Comparison of ENCODE assay signal across 1 cellular context in genomic region chr9:128078504-128079434, GRCh38.
A peak's percentile ranks its signal among the peaks of the same experiment; 100 is the strongest.
TF ChIP-seq lines count a peak whose summit lies in the region.

No MANE protein-coding gene starts in this region.

TF ChIP-seq in K562, 482 proteins besides CTCF, POLR2A, EP300 and RAD21 (continued from another document and continues in another):
- TF ChIP-seq PML (IDR thresholded peaks at IDR 0.05; ENCODE audit: low read length) (peak; percentile 55; the same call in 1 of the 2 replicates), MECOM (CRISPR knock-in tag; IDR thresholded peaks at IDR 0.05) (peak; percentile 73), TFE3 (CRISPR knock-in tag; IDR thresholded peaks at IDR 0.05) (no peak), HDAC1 (IDR thresholded peaks at IDR 0.05) (peak in 1 of 2 experiments; percentile 54; a peak in 1 of 4 replicates), FOXK2 (conservative IDR thresholded peaks at IDR 0.05 in 1 of 2, IDR thresholded peaks at IDR 0.05 in 1 of 2; ENCODE audit: low read depth in 2 of 2) (peak; percentile 30; a peak in 3 of 4 replicates), SMARCA5 (IDR thresholded peaks at IDR 0.05) (no peak), JUND (IDR thresholded peaks at IDR 0.05; ENCODE audit: borderline replicate concordance, low read depth, low read length) (peak; percentile 99), JUND (tag; IDR thresholded peaks at IDR 0.05; ENCODE audit: borderline replicate concordance, low read depth, low read length) (peak; percentile 96; the same call in 2 of the 3 replicates), PYGO2 (tag; IDR thresholded peaks at IDR 0.05) (0 out of 2 replicates have a peak, but pooled peaks have one; percentile 50), HDAC2 (IDR thresholded peaks at IDR 0.05) (peak; percentile 70), SAFB2 (IDR thresholded peaks at IDR 0.05; ENCODE audit: borderline replicate concordance, low read depth, low read length, severe bottlenecking) (no peak), ZNF584 (CRISPR knock-in tag; IDR thresholded peaks at IDR 0.05; ENCODE audit: low read depth) (no peak), ZNF184 (CRISPR knock-in tag; IDR thresholded peaks at IDR 0.05) (no peak), TSC22D4 (tag; IDR thresholded peaks at IDR 0.05) (no peak), RFX1 (IDR thresholded peaks at IDR 0.05) (no peak), ZBTB8A (IDR thresholded peaks at IDR 0.05; ENCODE audit: partially characterized antibody) (no peak), FOXM1 (IDR thresholded peaks at IDR 0.05; ENCODE audit: low read depth) (peak; percentile 68; the same call in 1 of the 2 replicates), FOXM1 (CRISPR knock-in tag; IDR thresholded peaks at IDR 0.05; ENCODE audit: low read depth) (no peak; the same call in 1 of the 2 replicates), CEBPB (tag; IDR thresholded peaks at IDR 0.05) (peak; percentile 79), CBX1 (IDR thresholded peaks at IDR 0.05; ENCODE audit: low read depth) (0 out of 2 replicates have a peak, but pooled peaks have one; percentile 21), ZKSCAN1 (IDR thresholded peaks at IDR 0.05; ENCODE audit: low read depth, low read length) (no peak), ZNF79 (CRISPR knock-in tag; IDR thresholded peaks at IDR 0.05; ENCODE audit: low read depth) (no peak), SMARCA4 (IDR thresholded peaks at IDR 0.05) (peak; percentile 99), ZFP1 (CRISPR knock-in tag; IDR thresholded peaks at IDR 0.05) (no peak), REST (CRISPR knock-in tag; IDR thresholded peaks at IDR 0.05; ENCODE audit: low read depth) (no peak), ZNF785 (CRISPR knock-in tag; IDR thresholded peaks at IDR 0.05) (no peak), ARNT (IDR thresholded peaks at IDR 0.05) (0 out of 4 replicates have a peak, but pooled peaks of 1 of the 2 experiments have one; percentile 80), ZNF316 (IDR thresholded peaks at IDR 0.05) (peak; percentile 63; the same call in 1 of the 2 replicates), GATA2 (CRISPR knock-in tag; IDR thresholded peaks at IDR 0.05) (peak; percentile 67), ETV5 (CRISPR knock-in tag; IDR thresholded peaks at IDR 0.05; ENCODE audit: low read depth) (peak; percentile 60; the same call in 1 of the 2 replicates), ZFX (CRISPR knock-in tag; IDR thresholded peaks at IDR 0.05) (peak; percentile 72), MYC (IDR thresholded peaks at IDR 0.05; ENCODE audit: low read depth, low read length) (peak; percentile 41; the same call in 1 of the 2 replicates), MYC (CRISPR knock-in tag; IDR thresholded peaks at IDR 0.05; ENCODE audit: borderline replicate concordance, low read depth) (no peak), GMEB1 (CRISPR knock-in tag; IDR thresholded peaks at IDR 0.05) (no peak; the same call in 1 of the 2 replicates), GTF2E2 (tag; IDR thresholded peaks at IDR 0.05) (peak; percentile 27; the same call in 1 of the 2 replicates), HDAC6 (IDR thresholded peaks at IDR 0.05; ENCODE audit: low read depth, low read length) (no peak), ZFP36 (IDR thresholded peaks at IDR 0.05; ENCODE audit: low read depth, low read length, partially characterized antibody) (peak; percentile 45), ZNF134 (CRISPR knock-in tag; conservative IDR thresholded peaks at IDR 0.05) (no peak; the same call in 1 of the 2 replicates), NFYB (IDR thresholded peaks at IDR 0.05; ENCODE audit: extremely low read depth, insufficient read length) (no peak), OTX1 (CRISPR knock-in tag; IDR thresholded peaks at IDR 0.05) (no peak), NR2F6 (CRISPR knock-in tag; IDR thresholded peaks at IDR 0.05) (no peak), CCNT2 (IDR thresholded peaks at IDR 0.05; ENCODE audit: borderline replicate concordance, extremely low read depth, insufficient read length, low read depth, low read length) (peak; percentile 34), SRSF3 (IDR thresholded peaks at IDR 0.05; ENCODE audit: insufficient read depth, low read length) (no peak)
- TF ChIP-seq, protein P1, sequence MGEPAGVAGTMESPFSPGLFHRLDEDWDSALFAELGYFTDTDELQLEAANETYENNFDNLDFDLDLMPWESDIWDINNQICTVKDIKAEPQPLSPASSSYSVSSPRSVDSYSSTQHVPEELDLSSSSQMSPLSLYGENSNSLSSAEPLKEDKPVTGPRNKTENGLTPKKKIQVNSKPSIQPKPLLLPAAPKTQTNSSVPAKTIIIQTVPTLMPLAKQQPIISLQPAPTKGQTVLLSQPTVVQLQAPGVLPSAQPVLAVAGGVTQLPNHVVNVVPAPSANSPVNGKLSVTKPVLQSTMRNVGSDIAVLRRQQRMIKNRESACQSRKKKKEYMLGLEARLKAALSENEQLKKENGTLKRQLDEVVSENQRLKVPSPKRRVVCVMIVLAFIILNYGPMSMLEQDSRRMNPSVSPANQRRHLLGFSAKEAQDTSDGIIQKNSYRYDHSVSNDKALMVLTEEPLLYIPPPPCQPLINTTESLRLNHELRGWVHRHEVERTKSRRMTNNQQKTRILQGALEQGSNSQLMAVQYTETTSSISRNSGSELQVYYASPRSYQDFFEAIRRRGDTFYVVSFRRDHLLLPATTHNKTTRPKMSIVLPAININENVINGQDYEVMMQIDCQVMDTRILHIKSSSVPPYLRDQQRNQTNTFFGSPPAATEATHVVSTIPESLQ (CRISPR knock-in tag; IDR thresholded peaks at IDR 0.05) = no peak
- TF ChIP-seq, protein P2, sequence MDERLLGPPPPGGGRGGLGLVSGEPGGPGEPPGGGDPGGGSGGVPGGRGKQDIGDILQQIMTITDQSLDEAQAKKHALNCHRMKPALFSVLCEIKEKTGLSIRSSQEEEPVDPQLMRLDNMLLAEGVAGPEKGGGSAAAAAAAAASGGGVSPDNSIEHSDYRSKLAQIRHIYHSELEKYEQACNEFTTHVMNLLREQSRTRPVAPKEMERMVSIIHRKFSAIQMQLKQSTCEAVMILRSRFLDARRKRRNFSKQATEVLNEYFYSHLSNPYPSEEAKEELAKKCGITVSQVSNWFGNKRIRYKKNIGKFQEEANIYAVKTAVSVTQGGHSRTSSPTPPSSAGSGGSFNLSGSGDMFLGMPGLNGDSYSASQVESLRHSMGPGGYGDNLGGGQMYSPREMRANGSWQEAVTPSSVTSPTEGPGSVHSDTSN (CRISPR knock-in tag; IDR thresholded peaks at IDR 0.05; ENCODE audit: low read depth) = no peak
- TF ChIP-seq, protein P2 (tag; conservative IDR thresholded peaks at IDR 0.05; ENCODE audit: low read depth) = peak; percentile 85
- TF ChIP-seq, protein P3, sequence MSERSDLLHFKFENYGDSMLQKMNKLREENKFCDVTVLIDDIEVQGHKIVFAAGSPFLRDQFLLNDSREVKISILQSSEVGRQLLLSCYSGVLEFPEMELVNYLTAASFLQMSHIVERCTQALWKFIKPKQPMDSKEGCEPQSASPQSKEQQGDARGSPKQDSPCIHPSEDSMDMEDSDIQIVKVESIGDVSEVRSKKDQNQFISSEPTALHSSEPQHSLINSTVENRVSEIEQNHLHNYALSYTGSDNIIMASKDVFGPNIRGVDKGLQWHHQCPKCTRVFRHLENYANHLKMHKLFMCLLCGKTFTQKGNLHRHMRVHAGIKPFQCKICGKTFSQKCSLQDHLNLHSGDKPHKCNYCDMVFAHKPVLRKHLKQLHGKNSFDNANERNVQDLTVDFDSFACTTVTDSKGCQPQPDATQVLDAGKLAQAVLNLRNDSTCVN (CRISPR knock-in tag; IDR thresholded peaks at IDR 0.05) = no peak
- TF ChIP-seq, protein P4, sequence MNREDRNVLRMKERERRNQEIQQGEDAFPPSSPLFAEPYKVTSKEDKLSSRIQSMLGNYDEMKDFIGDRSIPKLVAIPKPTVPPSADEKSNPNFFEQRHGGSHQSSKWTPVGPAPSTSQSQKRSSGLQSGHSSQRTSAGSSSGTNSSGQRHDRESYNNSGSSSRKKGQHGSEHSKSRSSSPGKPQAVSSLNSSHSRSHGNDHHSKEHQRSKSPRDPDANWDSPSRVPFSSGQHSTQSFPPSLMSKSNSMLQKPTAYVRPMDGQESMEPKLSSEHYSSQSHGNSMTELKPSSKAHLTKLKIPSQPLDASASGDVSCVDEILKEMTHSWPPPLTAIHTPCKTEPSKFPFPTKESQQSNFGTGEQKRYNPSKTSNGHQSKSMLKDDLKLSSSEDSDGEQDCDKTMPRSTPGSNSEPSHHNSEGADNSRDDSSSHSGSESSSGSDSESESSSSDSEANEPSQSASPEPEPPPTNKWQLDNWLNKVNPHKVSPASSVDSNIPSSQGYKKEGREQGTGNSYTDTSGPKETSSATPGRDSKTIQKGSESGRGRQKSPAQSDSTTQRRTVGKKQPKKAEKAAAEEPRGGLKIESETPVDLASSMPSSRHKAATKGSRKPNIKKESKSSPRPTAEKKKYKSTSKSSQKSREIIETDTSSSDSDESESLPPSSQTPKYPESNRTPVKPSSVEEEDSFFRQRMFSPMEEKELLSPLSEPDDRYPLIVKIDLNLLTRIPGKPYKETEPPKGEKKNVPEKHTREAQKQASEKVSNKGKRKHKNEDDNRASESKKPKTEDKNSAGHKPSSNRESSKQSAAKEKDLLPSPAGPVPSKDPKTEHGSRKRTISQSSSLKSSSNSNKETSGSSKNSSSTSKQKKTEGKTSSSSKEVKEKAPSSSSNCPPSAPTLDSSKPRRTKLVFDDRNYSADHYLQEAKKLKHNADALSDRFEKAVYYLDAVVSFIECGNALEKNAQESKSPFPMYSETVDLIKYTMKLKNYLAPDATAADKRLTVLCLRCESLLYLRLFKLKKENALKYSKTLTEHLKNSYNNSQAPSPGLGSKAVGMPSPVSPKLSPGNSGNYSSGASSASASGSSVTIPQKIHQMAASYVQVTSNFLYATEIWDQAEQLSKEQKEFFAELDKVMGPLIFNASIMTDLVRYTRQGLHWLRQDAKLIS (CRISPR knock-in tag; IDR thresholded peaks at IDR 0.05) = no peak; the same call in 1 of the 2 replicates
- TF ChIP-seq, protein P5, sequence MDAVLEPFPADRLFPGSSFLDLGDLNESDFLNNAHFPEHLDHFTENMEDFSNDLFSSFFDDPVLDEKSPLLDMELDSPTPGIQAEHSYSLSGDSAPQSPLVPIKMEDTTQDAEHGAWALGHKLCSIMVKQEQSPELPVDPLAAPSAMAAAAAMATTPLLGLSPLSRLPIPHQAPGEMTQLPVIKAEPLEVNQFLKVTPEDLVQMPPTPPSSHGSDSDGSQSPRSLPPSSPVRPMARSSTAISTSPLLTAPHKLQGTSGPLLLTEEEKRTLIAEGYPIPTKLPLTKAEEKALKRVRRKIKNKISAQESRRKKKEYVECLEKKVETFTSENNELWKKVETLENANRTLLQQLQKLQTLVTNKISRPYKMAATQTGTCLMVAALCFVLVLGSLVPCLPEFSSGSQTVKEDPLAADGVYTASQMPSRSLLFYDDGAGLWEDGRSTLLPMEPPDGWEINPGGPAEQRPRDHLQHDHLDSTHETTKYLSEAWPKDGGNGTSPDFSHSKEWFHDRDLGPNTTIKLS (IDR thresholded peaks at IDR 0.05; ENCODE audit: borderline replicate concordance, low read depth) = no peak
